ENCODE assay signal across 15 cellular contexts in the genomic region with DNA sequence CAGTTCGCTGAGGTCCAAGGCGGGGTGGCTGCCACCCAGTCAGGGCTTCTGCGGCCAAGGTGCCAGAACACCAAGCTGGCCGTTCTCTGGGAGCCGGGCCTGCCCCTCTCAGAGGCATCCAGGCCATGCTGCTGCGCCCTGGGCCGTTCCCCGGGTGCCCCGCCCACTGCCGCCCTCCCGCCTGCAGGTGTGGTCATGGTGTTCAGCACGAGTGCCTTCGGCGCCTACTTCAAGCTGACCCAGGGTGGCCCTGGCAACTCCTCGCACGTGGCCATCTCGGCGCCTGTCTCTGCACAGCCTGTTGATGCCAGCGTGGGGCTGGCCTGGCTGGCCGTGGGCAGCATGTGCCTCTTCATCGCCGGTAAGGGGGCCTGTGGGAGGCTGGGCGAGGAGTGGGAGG. TPM values are rescaled to one million over a fixed set of nuclear protein-coding genes. Genes with fewer than 3 reads are reported as not detected.
DNase-seq lines count a peak whose midpoint lies in the region; ATAC-seq, FAIRE-seq and TF ChIP-seq lines count a peak whose summit lies in the region.
"Had no signal": no experiment of that assay in that cellular context is flagged by ENCODE, and none has a peak within 500 bp of the region (broad histone marks: within the 10 kb centered on the region; RNA-seq: fewer than 3 reads in every experiment).

No MANE protein-coding gene starts in this region.

- no peak overlapping the region for H3K4me2 ChIP-seq in GM12878 (ENCODE audit: control insufficient read depth, insufficient read depth)
- H3K4me2 ChIP-seq: A549, BLaER1 had no signal

- DNase-seq in activated naive CD8-positive, alpha-beta T cell treated with anti-CD3 and anti-CD28 coated beads for 36 hours: no peak
- DNase-seq in activated naive CD8-positive, alpha-beta T cell treated with anti-CD3 and anti-CD28 coated beads, Interleukin-2, amount 50 U/mL, for 24 hours: no peak
- DNase-seq in GM12878 (ENCODE audit: low read depth, low spot score) (no peak), spleen (peak; percentile 60)
- DNase-seq: CD4-positive, alpha-beta memory T cell; DMS153; DMS79; GDM1 had no signal

- H3K27ac Mint-ChIP-seq in activated naive CD8-positive, alpha-beta T cell treated with anti-CD3 and anti-CD28 coated beads for 36 hours: peak overlapping the region; percentile 34
- no peak overlapping the region for H3K27ac Mint-ChIP-seq in activated naive CD8-positive, alpha-beta T cell treated with anti-CD3 and anti-CD28 coated beads, Interleukin-2, amount 50 U/mL, for 24 hours
- H3K27ac Mint-ChIP-seq: CD14-positive monocyte; CD4-positive, alpha-beta memory T cell had no signal

- no peak for FAIRE-seq in GM12878 (lab: Jason Lieb, UNC)
- FAIRE-seq: A549, H1 had no signal

- no peaks in the 10 kb centered on the region for H4K20me1 ChIP-seq in GM12878 (ENCODE audit: control insufficient read depth, insufficient read depth)

- no peak overlapping the region for H3K4me3 ChIP-seq in GM12878
- H3K4me3 ChIP-seq in spleen: no peak overlapping the region
- H3K4me3 ChIP-seq: A549, BLaER1, HAP-1 had no signal

- intact Hi-C loops in GM12878 (cut with micrococcal nuclease; ENCODE audit: unreplicated experiment): no loop called here
- intact Hi-C loops in spleen (cut with DNase I; ENCODE audit: low total_unique reads): no loop called here

- no peak for ATAC-seq in activated naive CD8-positive, alpha-beta T cell treated with anti-CD3 and anti-CD28 coated beads, Interleukin-2, amount 50 U/mL, for 24 hours
- ATAC-seq in GM12878 (no peak), GM18505 (IDR thresholded peaks at IDR 0.05; ENCODE audit: unreplicated experiment) (no peak)
- ATAC-seq: A549 had no signal

- no peaks in the 10 kb centered on the region for H3K36me3 Mint-ChIP-seq in activated naive CD8-positive, alpha-beta T cell treated with anti-CD3 and anti-CD28 coated beads for 36 hours
- H3K36me3 Mint-ChIP-seq in activated naive CD8-positive, alpha-beta T cell treated with anti-CD3 and anti-CD28 coated beads, Interleukin-2, amount 50 U/mL, for 24 hours (ENCODE audit: low read depth): no peaks in the 10 kb centered on the region
- H3K36me3 Mint-ChIP-seq: CD4-positive, alpha-beta memory T cell had no signal

- in situ Hi-C loops in GM12878 (cut with MboI): no loop called here

- H3K27ac ChIP-seq in GM12878 (ENCODE audit: control insufficient read depth, insufficient read depth) (no peak overlapping the region), spleen (no peak overlapping the region)
- H3K27ac ChIP-seq: 22Rv1, A549, BLaER1 had no signal

- no peak overlapping the region for H2AFZ ChIP-seq in GM12878 (ENCODE audit: control insufficient read depth, low read depth, low read length)

- TF ChIP-seq CTCF in GM12878 (IDR thresholded peaks at IDR 0.05 in 2 of 3, conservative IDR thresholded peaks at IDR 0.05 in 1 of 3; ENCODE audit: control insufficient read depth in 2 of 3, extremely low read depth in 1 of 3, insufficient read depth in 1 of 3, low read depth in 3 of 3, low read length in 3 of 3): no peak
- no peak for TF ChIP-seq CTCF in spleen (IDR thresholded peaks at IDR 0.05 in 8 of 11, conservative IDR thresholded peaks at IDR 0.05 in 3 of 11)

- BruUV-seq in GM12878 (replicated peaks; lab: Mats Ljungman, UMichigan): no TSS peak

- SMC1A ChIA-PET in GM12878 (lab: Charles Lee; ENCODE audit: uncharacterized antibody, unreplicated experiment): no interaction called here

- H3K4me3 Mint-ChIP-seq in activated naive CD8-positive, alpha-beta T cell treated with anti-CD3 and anti-CD28 coated beads for 36 hours: no peak overlapping the region
- H3K4me3 Mint-ChIP-seq in activated naive CD8-positive, alpha-beta T cell treated with anti-CD3 and anti-CD28 coated beads, Interleukin-2, amount 50 U/mL, for 24 hours: no peak overlapping the region
- H3K4me3 Mint-ChIP-seq: CD14-positive monocyte; CD4-positive, alpha-beta memory T cell had no signal

- POLR2A ChIA-PET in GM12878 (lab: Charles Lee): no interaction called here

- no peaks in the 10 kb centered on the region for H3K4me1 Mint-ChIP-seq in activated naive CD8-positive, alpha-beta T cell treated with anti-CD3 and anti-CD28 coated beads for 36 hours
- no peaks in the 10 kb centered on the region for H3K4me1 Mint-ChIP-seq in activated naive CD8-positive, alpha-beta T cell treated with anti-CD3 and anti-CD28 coated beads, Interleukin-2, amount 50 U/mL, for 24 hours
- H3K4me1 Mint-ChIP-seq: CD14-positive monocyte; CD4-positive, alpha-beta memory T cell had no signal

- no peak overlapping the region for H3K9ac ChIP-seq in GM12878 (ENCODE audit: control insufficient read depth, insufficient read depth, low read length)
- H3K9ac ChIP-seq: BLaER1 had no signal

- TF ChIP-seq POLR2A in GM12878 (IDR thresholded peaks at IDR 0.05; ENCODE audit: low read depth, low read length): 0 out of 2 replicates have a peak, but pooled peaks have one; percentile 19
- no peak for TF ChIP-seq POLR2A in spleen (IDR thresholded peaks at IDR 0.05)
- no peak for TF ChIP-seq POLR2A in GM18505 (IDR thresholded peaks at IDR 0.05; ENCODE audit: borderline replicate concordance, extremely low read depth, insufficient read depth, insufficient read length)

- H3K27me3 ChIP-seq in GM12878 (replicated peaks in 1 of 2; ENCODE audit: control insufficient read depth in 2 of 2, insufficient read depth in 2 of 2, low read length in 1 of 2) (no peaks in the 10 kb centered on the region), spleen (replicated peaks in 1 of 7) (no peaks in the 10 kb centered on the region)
- H3K27me3 ChIP-seq: BLaER1 had no signal

- H3K36me3 ChIP-seq in GM12878 (ENCODE audit: control insufficient read depth in 2 of 2, insufficient read depth in 2 of 2, low read length in 1 of 2) (peaks cover 0 to 3% of the 10 kb centered on the region in 2 experiments; a peak in 2 of 4 replicates), spleen (peaks cover 0 to 81% (median 15%) of the 10 kb centered on the region in 6 donors)

- H3K4me1 ChIP-seq in GM12878 (ENCODE audit: control insufficient read depth, insufficient read depth, low read length): no peaks in the 10 kb centered on the region
- H3K4me1 ChIP-seq in spleen: no peaks in the 10 kb centered on the region
- H3K4me1 ChIP-seq: A549 had no signal

- RAD21 ChIA-PET in GM12878 (lab: Charles Lee; ENCODE audit: unreplicated experiment): no interaction called here

- TF ChIP-seq EP300 in GM12878 (IDR thresholded peaks at IDR 0.05; ENCODE audit: borderline replicate concordance in 1 of 2, control insufficient read depth in 1 of 2, low read depth in 2 of 2, low read length in 2 of 2): no peak

- H3K79me2 ChIP-seq in GM12878 (ENCODE audit: control insufficient read depth, insufficient read depth, low read length): no peaks in the 10 kb centered on the region

- H3K9me3 ChIP-seq in GM12878 (replicated peaks; ENCODE audit: control insufficient read depth, insufficient read depth, low read length): no peaks in the 10 kb centered on the region
- no peaks in the 10 kb centered on the region for H3K9me3 ChIP-seq in spleen
- H3K9me3 ChIP-seq: A549, BLaER1, HAP-1 had no signal

- H3K9me3 Mint-ChIP-seq in activated naive CD8-positive, alpha-beta T cell treated with anti-CD3 and anti-CD28 coated beads for 36 hours: no peaks in the 10 kb centered on the region
- no peaks in the 10 kb centered on the region for H3K9me3 Mint-ChIP-seq in activated naive CD8-positive, alpha-beta T cell treated with anti-CD3 and anti-CD28 coated beads, Interleukin-2, amount 50 U/mL, for 24 hours
- H3K9me3 Mint-ChIP-seq: CD14-positive monocyte; CD4-positive, alpha-beta memory T cell had no signal

- no peak for TF ChIP-seq RAD21 in GM12878 (IDR thresholded peaks at IDR 0.05; ENCODE audit: insufficient read depth, low read depth, low read length)

- H3K27me3 Mint-ChIP-seq in activated naive CD8-positive, alpha-beta T cell treated with anti-CD3 and anti-CD28 coated beads for 36 hours: peaks cover 63% of the 10 kb centered on the region
- H3K27me3 Mint-ChIP-seq in activated naive CD8-positive, alpha-beta T cell treated with anti-CD3 and anti-CD28 coated beads, Interleukin-2, amount 50 U/mL, for 24 hours: peaks cover 25% of the 10 kb centered on the region

- 92% methylated on average over 19 of the region's 23 CpGs for WGBS in GM12878 (ENCODE audit: insufficient coverage, insufficient replicate concordance, low lambda C conversion rate, missing lambda C conversion rate)
- WGBS in spleen, 5 donors: 92 to 95% (median 95%) methylated on average over 13 to 23 of the region's 23 CpGs

- CTCF ChIA-PET in GM12878 (lab: Yijun Ruan, JAX): no interaction called here

RNA-seq across cellular contexts. Expression of a gene that starts 7.7 kb away (rescaled TPM):
- total RNA-seq in activated naive CD8-positive, alpha-beta T cell treated with anti-CD3 and anti-CD28 coated beads for 36 hours: 1 to 10 TPM; 1.0 to 1.9 TPM
- total RNA-seq in GM12878 (2013; cell fraction: nucleolus; rRNA removed): 11.3 and 13.6 TPM in 2 replicates
- 11.4 and 17.5 TPM in 2 replicates for total RNA-seq in GM12878 (2014; rRNA removed)
- total RNA-seq in GM12878 (2014; rRNA removed; fragmentation: Illumina TruSeq; extraction: Trizol): 4.6 and 4.7 TPM in 2 replicates
- 13.3 and 13.7 TPM in 2 replicates for total RNA-seq in GM12878 (2021)
- 5.3 TPM for polyA plus RNA-seq in GM12878 (2011; ENCODE audit: low read depth)
- polyA plus RNA-seq in GM12878 (2011; rRNA removed): 2.9 and 6.3 TPM in 2 replicates
- polyA plus RNA-seq in GM12878 (2011; cell fraction: cytosol; rRNA removed): 7.4 and 13.6 TPM in 2 replicates
- 24.0 and 30.3 TPM in 2 replicates for polyA plus RNA-seq in GM12878 (2011; cell fraction: nucleus; rRNA removed)
- 9.2 and 9.4 TPM in 2 replicates for polyA plus RNA-seq in GM12878 (2012)
- polyA plus RNA-seq in GM12878 (2014; fragmentation: Illumina TruSeq; extraction: Trizol): 1.6 and 3.3 TPM in 2 replicates
- 1 to 10 TPM in 1 of 2 experiments, under 1 TPM in 1; 0.31 to 1.4 TPM for polyA plus RNA-seq in GM12878 (2014; fragmentation: Nextera tagmentation; extraction: Ambion mirVana)
- polyA plus RNA-seq in GM12878 (2014; rRNA removed): 13.9 and 16.3 TPM in 2 replicates
- polyA plus RNA-seq in GM12878 (2016; fragmentation: Nextera tagmentation; extraction: Ambion mirVana): 10 to 100 TPM; 16.8 to 22.7 TPM
- 5.9 and 12.9 TPM in 2 replicates for polyA minus RNA-seq in GM12878 (2011; rRNA and poly(A)+ RNA removed)
- polyA minus RNA-seq in GM12878 (2011; cell fraction: cytosol; rRNA and poly(A)+ RNA removed): 7.0 and 9.9 TPM in 2 replicates
- 5.0 and 11.5 TPM in 2 replicates for polyA minus RNA-seq in GM12878 (2011; cell fraction: nucleus; rRNA and poly(A)+ RNA removed)
- total RNA-seq in spleen: 10 to 100 TPM; 16.8 to 32.0 (median 23.0) TPM
- 10 to 100 TPM; 10.0 to 18.3 (median 14.5) TPM for polyA plus RNA-seq in spleen

RNA-seq across cellular contexts. Expression of a gene that starts 19.6 kb away (rescaled TPM):
- total RNA-seq in activated naive CD8-positive, alpha-beta T cell treated with anti-CD3 and anti-CD28 coated beads for 36 hours: 1 to 10 TPM; 7.7 to 8.6 TPM
- total RNA-seq in GM12878 (2013; cell fraction: nucleolus; rRNA removed): 19.1 and 19.8 TPM in 2 replicates
- total RNA-seq in GM12878 (2014; rRNA removed): 11.2 and 14.1 TPM in 2 replicates
- 9.8 and 11.1 TPM in 2 replicates for total RNA-seq in GM12878 (2014; rRNA removed; fragmentation: Illumina TruSeq; extraction: Trizol)
- 10.2 and 12.4 TPM in 2 replicates for total RNA-seq in GM12878 (2021)
- 3.7 TPM for polyA plus RNA-seq in GM12878 (2011; ENCODE audit: low read depth)
- polyA plus RNA-seq in GM12878 (2011; rRNA removed): 9.9 and 12.2 TPM in 2 replicates
- polyA plus RNA-seq in GM12878 (2011; cell fraction: cytosol; rRNA removed): 12.5 and 12.8 TPM in 2 replicates
- 16.2 and 16.3 TPM in 2 replicates for polyA plus RNA-seq in GM12878 (2011; cell fraction: nucleus; rRNA removed)
- 4.7 and 6.1 TPM in 2 replicates for polyA plus RNA-seq in GM12878 (2012)
- polyA plus RNA-seq in GM12878 (2014; fragmentation: Illumina TruSeq; extraction: Trizol): 9.5 and 11.9 TPM in 2 replicates
- polyA plus RNA-seq in GM12878 (2014; fragmentation: Nextera tagmentation; extraction: Ambion mirVana): 1 to 10 TPM; 1.8 to 2.0 TPM
- 8.7 and 9.3 TPM in 2 replicates for polyA plus RNA-seq in GM12878 (2014; rRNA removed)
- 10 to 100 TPM; 12.9 to 14.0 TPM for polyA plus RNA-seq in GM12878 (2016; fragmentation: Nextera tagmentation; extraction: Ambion mirVana)
- 23.2 and 26.5 TPM in 2 replicates for polyA minus RNA-seq in GM12878 (2011; rRNA and poly(A)+ RNA removed)
- 4.4 and 6.8 TPM in 2 replicates for polyA minus RNA-seq in GM12878 (2011; cell fraction: cytosol; rRNA and poly(A)+ RNA removed)
- 7.5 and 11.7 TPM in 2 replicates for polyA minus RNA-seq in GM12878 (2011; cell fraction: nucleus; rRNA and poly(A)+ RNA removed)
- total RNA-seq in spleen: 10 to 100 TPM; 10.4 to 14.7 (median 12.7) TPM
- polyA plus RNA-seq in spleen: 1 to 10 TPM; 2.3 to 4.1 (median 3.8) TPM

RNA-seq across cellular contexts. Expression of a gene that starts 46.6 kb away (rescaled TPM):
- total RNA-seq in activated naive CD8-positive, alpha-beta T cell treated with anti-CD3 and anti-CD28 coated beads for 36 hours: 1,000 to 10,000 TPM; 2,007 to 2,108 TPM
- 532 and 580 TPM in 2 replicates for total RNA-seq in GM12878 (2013; cell fraction: nucleolus; rRNA removed)
- total RNA-seq in GM12878 (2014; rRNA removed): 2,340 and 2,418 TPM in 2 replicates
- 4,535 and 4,622 TPM in 2 replicates for total RNA-seq in GM12878 (2014; rRNA removed; fragmentation: Illumina TruSeq; extraction: Trizol)
- 2,052 and 2,163 TPM in 2 replicates for total RNA-seq in GM12878 (2021)
- 4,165 TPM for polyA plus RNA-seq in GM12878 (2011; ENCODE audit: low read depth)
- 2,640 and 2,932 TPM in 2 replicates for polyA plus RNA-seq in GM12878 (2011; rRNA removed)
- polyA plus RNA-seq in GM12878 (2011; cell fraction: cytosol; rRNA removed): 2,904 and 3,567 TPM in 2 replicates
- 879 and 937 TPM in 2 replicates for polyA plus RNA-seq in GM12878 (2011; cell fraction: nucleus; rRNA removed)
- polyA plus RNA-seq in GM12878 (2012): 3,068 and 4,412 TPM in 2 replicates
- 4,925 and 5,544 TPM in 2 replicates for polyA plus RNA-seq in GM12878 (2014; fragmentation: Illumina TruSeq; extraction: Trizol)
- 1,000 to 10,000 TPM; 3,077 to 3,412 TPM for polyA plus RNA-seq in GM12878 (2014; fragmentation: Nextera tagmentation; extraction: Ambion mirVana)
- 3,446 and 3,776 TPM in 2 replicates for polyA plus RNA-seq in GM12878 (2014; rRNA removed)
- polyA plus RNA-seq in GM12878 (2016; fragmentation: Nextera tagmentation; extraction: Ambion mirVana): 1,000 to 10,000 TPM in 1 of 2 experiments, 100 to 1,000 TPM in 1; 961 to 1,005 TPM
- polyA minus RNA-seq in GM12878 (2011; rRNA and poly(A)+ RNA removed): 712 and 1,069 TPM in 2 replicates
- polyA minus RNA-seq in GM12878 (2011; cell fraction: cytosol; rRNA and poly(A)+ RNA removed): 520 and 541 TPM in 2 replicates
- 259 and 431 TPM in 2 replicates for polyA minus RNA-seq in GM12878 (2011; cell fraction: nucleus; rRNA and poly(A)+ RNA removed)
- total RNA-seq in spleen: 1,000 to 10,000 TPM; 1,013 to 2,248 (median 1,247) TPM
- 1,000 to 10,000 TPM; 5,054 to 9,017 (median 7,616) TPM for polyA plus RNA-seq in spleen

RNA-seq across cellular contexts. Expression of a gene that starts 46.7 kb away (rescaled TPM):
- total RNA-seq in activated naive CD8-positive, alpha-beta T cell treated with anti-CD3 and anti-CD28 coated beads for 36 hours: 10 to 100 TPM; 17.7 to 20.7 TPM
- 60.8 and 70.8 TPM in 2 replicates for total RNA-seq in GM12878 (2013; cell fraction: nucleolus; rRNA removed)
- 13.1 and 13.7 TPM in 2 replicates for total RNA-seq in GM12878 (2014; rRNA removed)
- total RNA-seq in GM12878 (2014; rRNA removed; fragmentation: Illumina TruSeq; extraction: Trizol): 5.8 and 5.9 TPM in 2 replicates
- 18.9 and 20.4 TPM in 2 replicates for total RNA-seq in GM12878 (2021)
- 6.8 TPM for polyA plus RNA-seq in GM12878 (2011; ENCODE audit: low read depth)
- polyA plus RNA-seq in GM12878 (2011; rRNA removed): 7.5 and 9.7 TPM in 2 replicates
- 8.2 and 10.8 TPM in 2 replicates for polyA plus RNA-seq in GM12878 (2011; cell fraction: cytosol; rRNA removed)
- 44.3 and 44.5 TPM in 2 replicates for polyA plus RNA-seq in GM12878 (2011; cell fraction: nucleus; rRNA removed)
- polyA plus RNA-seq in GM12878 (2012): 12.3 and 17.2 TPM in 2 replicates
- polyA plus RNA-seq in GM12878 (2014; fragmentation: Illumina TruSeq; extraction: Trizol): 4.5 and 6.9 TPM in 2 replicates
- under 1 TPM; 0.14 to 0.53 TPM for polyA plus RNA-seq in GM12878 (2014; fragmentation: Nextera tagmentation; extraction: Ambion mirVana)
- 14.3 and 14.8 TPM in 2 replicates for polyA plus RNA-seq in GM12878 (2014; rRNA removed)
- 10 to 100 TPM; 18.4 to 23.4 TPM for polyA plus RNA-seq in GM12878 (2016; fragmentation: Nextera tagmentation; extraction: Ambion mirVana)
- 7.3 and 16.4 TPM in 2 replicates for polyA minus RNA-seq in GM12878 (2011; rRNA and poly(A)+ RNA removed)
- 3.2 and 6.8 TPM in 2 replicates for polyA minus RNA-seq in GM12878 (2011; cell fraction: cytosol; rRNA and poly(A)+ RNA removed)
- polyA minus RNA-seq in GM12878 (2011; cell fraction: nucleus; rRNA and poly(A)+ RNA removed): 22.5 and 27.0 TPM in 2 replicates
- 10 to 100 TPM; 18.3 to 29.7 (median 24.5) TPM for total RNA-seq in spleen
- 10 to 100 TPM; 13.5 to 32.1 (median 26.0) TPM for polyA plus RNA-seq in spleen
